Comparison of ENCODE assay signal across 8 cellular contexts in genomic region chr5:181217111-181217804, GRCh38. TPM values are rescaled to one million over a fixed set of nuclear protein-coding genes. Genes with fewer than 3 reads are reported as not detected.
DNase-seq lines count a peak whose midpoint lies in the region; ATAC-seq and TF ChIP-seq lines count a peak whose summit lies in the region.

No MANE protein-coding gene starts in this region.

- no peaks in the 10 kb centered on the region for H3K36me3 ChIP-seq in upper lobe of right lung

- POLR2A ChIA-PET in activated CD4-positive, alpha-beta T cell treated with anti-CD3 and anti-CD28 coated beads, Interleukin-2, amount 10 ng/mL, durations not matched to agents 7 days and 5 days (lab: Charles Lee), result no interaction called here

- intact Hi-C loops in natural killer cell (cut with micrococcal nuclease) (loop anchor here (1.0 kb wide), 1 partner anchor 29 kb away; no protein-coding TSS in a partner anchor), upper lobe of right lung (cut with DNase I) (no loop called here)

- peak overlapping the region; percentile 55 for H3K4me3 ChIP-seq in GM12865 (ENCODE audit: low read depth, low read length)
- peak overlapping the region; percentile 49 for H3K4me3 ChIP-seq in upper lobe of right lung

- CTCF ChIA-PET in activated CD4-positive, alpha-beta T cell treated with anti-CD3 and anti-CD28 coated beads, Interleukin-2, amount 10 ng/mL, durations not matched to agents 7 days and 5 days (lab: Charles Lee), result interaction anchor here (1.0 to 2.2 kb wide), 4 partner anchors 10 to 33 kb away, joined by 3 to 11 read pairs (median 4); partner anchors contain the start of gene TRIM7

- H3K36me3 Mint-ChIP-seq in activated CD4-positive, alpha-beta T cell treated with anti-CD3 and anti-CD28 coated beads, Interleukin-2, amount 10 ng/mL, durations not matched to agents 7 days and 5 days (ENCODE audit: low read depth), result no peaks in the 10 kb centered on the region
- H3K36me3 Mint-ChIP-seq in natural killer cell, result peaks cover 6% of the 10 kb centered on the region

- H3K27ac Mint-ChIP-seq in activated CD4-positive, alpha-beta T cell treated with anti-CD3 and anti-CD28 coated beads, Interleukin-2, amount 10 ng/mL, durations not matched to agents 7 days and 5 days, result peak overlapping the region; percentile 95
- peak overlapping the region; percentile 93 to 99 for H3K27ac Mint-ChIP-seq in natural killer cell

- DNase-seq in GM12865 (ENCODE audit: low read depth) (peak; percentile 65), epithelial cell of prostate (ENCODE audit: low read depth, low spot score) (no peak), natural killer cell (peak; percentile 67), upper lobe of right lung (peak; percentile 77), HUDEP-2 (lab: John Stamatoyannopoulos, UW; ENCODE audit: unreplicated experiment in 76 of 76) (no peak)
- peak; percentile 49 for DNase-seq in activated CD4-positive, alpha-beta T cell treated with anti-CD3 and anti-CD28 coated beads, Interleukin-2, amount 10 ng/mL, durations not matched to agents 7 days and 5 days

- H3K4me1 Mint-ChIP-seq in activated CD4-positive, alpha-beta T cell treated with anti-CD3 and anti-CD28 coated beads, Interleukin-2, amount 10 ng/mL, durations not matched to agents 7 days and 5 days, result peaks cover 55% of the 10 kb centered on the region
- peaks cover 45 to 52% of the 10 kb centered on the region in 2 donors for H3K4me1 Mint-ChIP-seq in natural killer cell

- peak overlapping the region; percentile 80 for H3K4me3 Mint-ChIP-seq in activated CD4-positive, alpha-beta T cell treated with anti-CD3 and anti-CD28 coated beads, Interleukin-2, amount 10 ng/mL, durations not matched to agents 7 days and 5 days
- H3K4me3 Mint-ChIP-seq in natural killer cell, result peak overlapping the region; percentile 94

- H3K27ac ChIP-seq in epithelial cell of prostate, result peak overlapping the region; percentile 35
- H3K27ac ChIP-seq in upper lobe of right lung, result peak overlapping the region; percentile 12

- no peaks in the 10 kb centered on the region for H3K27me3 ChIP-seq in upper lobe of right lung

- no peaks in the 10 kb centered on the region for H3K9me3 Mint-ChIP-seq in activated CD4-positive, alpha-beta T cell treated with anti-CD3 and anti-CD28 coated beads, Interleukin-2, amount 10 ng/mL, durations not matched to agents 7 days and 5 days
- H3K9me3 Mint-ChIP-seq in natural killer cell, result no peaks in the 10 kb centered on the region

- TF ChIP-seq CTCF in GM12865 (IDR thresholded peaks at IDR 0.05; ENCODE audit: insufficient read depth, low read depth, low read length, missing control alignments), result no peak
- TF ChIP-seq CTCF in natural killer cell (IDR thresholded peaks at IDR 0.05), result no peak
- no peak for TF ChIP-seq CTCF in upper lobe of right lung (IDR thresholded peaks at IDR 0.05)

- H3K9me3 ChIP-seq in upper lobe of right lung, result no peaks in the 10 kb centered on the region

- ATAC-seq in HG03354 (IDR thresholded peaks at IDR 0.05; ENCODE audit: poor library complexity, severe bottlenecking, unreplicated experiment) (peak; percentile 25), natural killer cell (peak; percentile 46 to 73 (median 51)), upper lobe of right lung (peak; percentile 35), GM18867 (IDR thresholded peaks at IDR 0.05; ENCODE audit: unreplicated experiment) (no peak)

- peaks cover 8% of the 10 kb centered on the region for H3K4me1 ChIP-seq in upper lobe of right lung

- H3K27me3 Mint-ChIP-seq in activated CD4-positive, alpha-beta T cell treated with anti-CD3 and anti-CD28 coated beads, Interleukin-2, amount 10 ng/mL, durations not matched to agents 7 days and 5 days, result peaks cover 4% of the 10 kb centered on the region
- peaks cover 1 to 9% of the 10 kb centered on the region in 2 donors for H3K27me3 Mint-ChIP-seq in natural killer cell (ENCODE audit: low read depth in 2 of 2)

RNA-seq across cellular contexts. Expression of gene TRIM41, which starts 5.8 kb away (rescaled TPM):
- total RNA-seq in activated CD4-positive, alpha-beta T cell treated with anti-CD3 and anti-CD28 coated beads, Interleukin-2, amount 10 ng/mL, durations not matched to agents 7 days and 5 days, result 10 to 100 TPM; 34.7 to 36.9 TPM
- total RNA-seq in natural killer cell, result 10 to 100 TPM; 33.4 to 41.6 (median 36.0) TPM
- total RNA-seq in upper lobe of right lung, result 26.9 TPM

RNA-seq across cellular contexts. Expression of gene TRIM7, which starts 12.3 kb away (rescaled TPM):
- total RNA-seq in activated CD4-positive, alpha-beta T cell treated with anti-CD3 and anti-CD28 coated beads, Interleukin-2, amount 10 ng/mL, durations not matched to agents 7 days and 5 days, result under 1 TPM; 0.29 to 0.84 TPM
- total RNA-seq in natural killer cell (1 to 10 TPM in 1 of 3 donors, under 1 TPM in 1, not detected in 1; 0.73 to 1.2 TPM), upper lobe of right lung (4.9 TPM)

RNA-seq across cellular contexts. Expression of gene RACK1, which starts 26.4 kb away (rescaled TPM):
- 1,000 to 10,000 TPM; 1,823 to 2,207 TPM for total RNA-seq in activated CD4-positive, alpha-beta T cell treated with anti-CD3 and anti-CD28 coated beads, Interleukin-2, amount 10 ng/mL, durations not matched to agents 7 days and 5 days
- 1,000 to 10,000 TPM; 1,089 to 1,233 (median 1,138) TPM for total RNA-seq in natural killer cell
- 1,155 TPM for total RNA-seq in upper lobe of right lung

RNA-seq across cellular contexts. Expression of gene TRIM52, which starts 43.7 kb away (rescaled TPM):
- total RNA-seq in activated CD4-positive, alpha-beta T cell treated with anti-CD3 and anti-CD28 coated beads, Interleukin-2, amount 10 ng/mL, durations not matched to agents 7 days and 5 days, result 10 to 100 TPM; 29.6 to 29.9 TPM
- total RNA-seq in natural killer cell (10 to 100 TPM; 43.4 to 60.0 (median 44.4) TPM), upper lobe of right lung (16.3 TPM)

Comparison
In these comparisons a context has a peak if more than half of its experiments do, and no peak if none do; other contexts are left out.
1. DNase-seq: peak in GM12865 (single experiment), activated CD4-positive, alpha-beta T cell treated with anti-CD3 and anti-CD28 coated beads, Interleukin-2, amount 10 ng/mL, durations not matched to agents 7 days and 5 days (single experiment), natural killer cell (single experiment) and upper lobe of right lung (single experiment); none in epithelial cell of prostate (single experiment) and HUDEP-2 (0 of 76).